In the genomic region with DNA sequence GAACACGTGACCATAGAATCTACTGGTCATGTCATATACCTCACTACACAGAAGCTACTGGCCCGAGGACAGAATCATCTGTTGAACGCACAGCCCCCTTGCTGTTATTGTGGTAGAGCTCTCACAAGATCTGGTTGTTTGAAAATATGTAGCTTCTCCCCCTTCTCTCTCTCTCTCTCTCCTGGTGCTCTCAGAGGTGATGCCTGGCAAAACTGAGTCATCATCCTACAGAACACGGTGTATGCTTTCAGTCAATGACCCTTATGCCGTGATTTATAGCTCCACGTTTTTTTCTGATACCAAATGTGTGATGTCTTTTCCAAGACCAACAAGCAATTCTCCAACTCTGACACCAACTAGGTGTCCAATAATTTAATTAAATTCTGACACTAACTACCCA, we compare ENCODE assay signal across 16 cellular contexts. TPM values are rescaled to one million over a fixed set of nuclear protein-coding genes. Genes with fewer than 3 reads are reported as not detected.
"Had no signal": no experiment of that assay in that cellular context is flagged by ENCODE, and none has a peak within 500 bp of the region (broad histone marks: within the 10 kb centered on the region; RNA-seq: fewer than 3 reads in every experiment).

No MANE protein-coding gene starts in this region.

- ATAC-seq: activated T-helper 17 cell treated with anti-CD3 and anti-CD28 coated beads, Interleukin-2, amount 50 U/mL, for 72 hours; gastroesophageal sphincter; WTC11 had no signal

- H3K36me3 ChIP-seq: adrenal gland, gastroesophageal sphincter, left ventricle myocardium inferior, prostate gland, sigmoid colon, transverse colon had no signal

- H3K4me1 ChIP-seq: adrenal gland, prostate gland had no signal

- DNase-seq: activated CD4-positive, alpha-beta T cell treated with anti-CD3 and anti-CD28 coated beads, Interleukin-2, amount 10 ng/mL, durations not matched to agents 7 days and 5 days; activated CD8-positive, alpha-beta memory T cell treated with anti-CD3 and anti-CD28 coated beads for 24 hours; activated naive CD4-positive, alpha-beta T cell treated with anti-CD3 and anti-CD28 coated beads, Interleukin-2, amount 50 U/mL, for 16 hours; activated T-cell treated with anti-CD3 and anti-CD28 coated beads for 4 hours; adrenal gland; left ventricle myocardium inferior; occipital lobe; sigmoid colon; stimulated activated CD4-positive, alpha-beta T cell treated with anti-CD3 and anti-CD28 coated beads, Interleukin-12 subunit alpha, Interleukin-12 subunit beta, amount 100 ng/mL, for 4 hours; stimulated activated naive CD4-positive, alpha-beta T cell; substantia nigra; transverse colon had no signal

- H3K9me3 ChIP-seq: adrenal gland, gastroesophageal sphincter, left ventricle myocardium inferior, prostate gland, sigmoid colon, transverse colon had no signal

- H3K27ac ChIP-seq: adrenal gland, left ventricle myocardium inferior, prostate gland, sigmoid colon, transverse colon had no signal

- H3K4me3 ChIP-seq: adrenal gland, gastroesophageal sphincter, left ventricle myocardium inferior, prostate gland, sigmoid colon, transverse colon had no signal

- H3K27me3 ChIP-seq: adrenal gland, gastroesophageal sphincter, sigmoid colon, transverse colon had no signal

RNA-seq across cellular contexts. Expression of a gene that starts 13.0 kb away (rescaled TPM):
- total RNA-seq: activated CD4-positive, alpha-beta T cell treated with anti-CD3 and anti-CD28 coated beads, Interleukin-2, amount 10 ng/mL, durations not matched to agents 7 days and 5 days; activated T-helper 17 cell treated with anti-CD3 and anti-CD28 coated beads, Interleukin-2, amount 50 U/mL, for 72 hours had no signal
